ENCODE assay signal across 11 cellular contexts in genomic region chr5:62341783-62342475, GRCh38. TPM values are rescaled to one million over a fixed set of nuclear protein-coding genes. Genes with fewer than 3 reads are reported as not detected.
A peak's percentile ranks its signal among the peaks of the same experiment; 100 is the strongest.
DNase-seq lines count a peak whose midpoint lies in the region; ATAC-seq, FAIRE-seq and TF ChIP-seq lines count a peak whose summit lies in the region.
"Had no signal": no experiment of that assay in that cellular context is flagged by ENCODE, and none has a peak within 500 bp of the region (broad histone marks: within the 10 kb centered on the region; RNA-seq: fewer than 3 reads in every experiment).

No MANE protein-coding gene starts in this region.

- H3K36me3 ChIP-seq in prostate gland: no peaks in the 10 kb centered on the region

- intact Hi-C loops in prostate gland (cut with DNase I): no loop called here

- no peaks in the 10 kb centered on the region for H3K9me3 Mint-ChIP-seq in activated naive CD8-positive, alpha-beta T cell treated with anti-CD3 and anti-CD28 coated beads, Interleukin-2, amount 50 U/mL, for 24 hours

- H3K9me3 ChIP-seq in prostate gland: no peaks in the 10 kb centered on the region
- H3K9me3 ChIP-seq: stomach had no signal

- WGBS in prostate gland: 94% methylated on average over 4 of the region's 4 CpGs

- H3K27ac Mint-ChIP-seq in activated naive CD8-positive, alpha-beta T cell treated with anti-CD3 and anti-CD28 coated beads, Interleukin-2, amount 50 U/mL, for 24 hours: peak overlapping the region; percentile 77

- FAIRE-seq in GM12891 (lab: Jason Lieb, UNC): peak; percentile 59

- ATAC-seq in GM21367 (IDR thresholded peaks at IDR 0.05; ENCODE audit: unreplicated experiment) (peak; percentile 72), HG03175 (IDR thresholded peaks at IDR 0.05; ENCODE audit: unreplicated experiment) (peak; percentile 57)
- ATAC-seq in activated naive CD8-positive, alpha-beta T cell treated with anti-CD3 and anti-CD28 coated beads, Interleukin-2, amount 50 U/mL, for 24 hours: peak; percentile 52
- ATAC-seq: left cardiac atrium had no signal

- peaks cover 56% of the 10 kb centered on the region for H3K4me1 Mint-ChIP-seq in activated naive CD8-positive, alpha-beta T cell treated with anti-CD3 and anti-CD28 coated beads, Interleukin-2, amount 50 U/mL, for 24 hours

- peak overlapping the region; percentile 53 for H3K4me3 Mint-ChIP-seq in activated naive CD8-positive, alpha-beta T cell treated with anti-CD3 and anti-CD28 coated beads, Interleukin-2, amount 50 U/mL, for 24 hours

- peaks cover 31% of the 10 kb centered on the region for H3K36me3 Mint-ChIP-seq in activated naive CD8-positive, alpha-beta T cell treated with anti-CD3 and anti-CD28 coated beads, Interleukin-2, amount 50 U/mL, for 24 hours (ENCODE audit: low read depth)

- H3K27me3 Mint-ChIP-seq in activated naive CD8-positive, alpha-beta T cell treated with anti-CD3 and anti-CD28 coated beads, Interleukin-2, amount 50 U/mL, for 24 hours: no peaks in the 10 kb centered on the region

- H3K4me1 ChIP-seq in prostate gland (replicated peaks): no peaks in the 10 kb centered on the region

- TF ChIP-seq CTCF in prostate gland (IDR thresholded peaks at IDR 0.05): no peak

- H3K4me3 ChIP-seq in prostate gland: no peak overlapping the region
- H3K4me3 ChIP-seq: stomach had no signal

- DNase-seq in GM12891 (ENCODE audit: insufficient read length, low spot score) (no peak), NCI-H524 (lab: John Stamatoyannopoulos, UW) (no peak), prostate gland (ENCODE audit: low spot score) (no peak), globus pallidus (ENCODE audit: low spot score) (no peak), HUDEP-2 (lab: John Stamatoyannopoulos, UW; ENCODE audit: unreplicated experiment in 76 of 76) (no peak)
- no peak for DNase-seq in activated naive CD8-positive, alpha-beta T cell treated with anti-CD3 and anti-CD28 coated beads, Interleukin-2, amount 50 U/mL, for 24 hours
- DNase-seq: left cardiac atrium, stomach had no signal

- no peaks in the 10 kb centered on the region for H3K27me3 ChIP-seq in prostate gland (replicated peaks; ENCODE audit: insufficient read depth)
- H3K27me3 ChIP-seq: stomach had no signal

- TF ChIP-seq POLR2A in GM12891 (IDR thresholded peaks at IDR 0.05; ENCODE audit: low read depth, low read length) (no peak), prostate gland (IDR thresholded peaks at IDR 0.05) (no peak)

- no peak overlapping the region for H3K27ac ChIP-seq in prostate gland
- H3K27ac ChIP-seq: epithelial cell of prostate, stomach had no signal

TF ChIP-seq in GM12891, 5 proteins besides CTCF, POLR2A, EP300 and RAD21:
- no peak for TF ChIP-seq SPI1 (IDR thresholded peaks at IDR 0.05; ENCODE audit: low read depth, low read length)
- TF ChIP-seq PAX5 (IDR thresholded peaks at IDR 0.05; ENCODE audit: insufficient read depth, low read length, severe bottlenecking): no peak
- no peak for TF ChIP-seq POU2F2 (IDR thresholded peaks at IDR 0.05; ENCODE audit: low read depth, low read length)
- TF ChIP-seq TAF1 (IDR thresholded peaks at IDR 0.05; ENCODE audit: low read depth, low read length): no peak
- no peak for TF ChIP-seq POLR2AphosphoS5 (IDR thresholded peaks at IDR 0.05; ENCODE audit: low read depth, low read length)

RNA-seq across cellular contexts. Expression of gene KIF2A, which starts 35.9 kb away (rescaled TPM):
- 43.8 TPM for polyA plus RNA-seq in GM12891 (2012; ENCODE audit: low read depth, missing spikeins)
- total RNA-seq in prostate gland: 10 to 100 TPM; 20.3 to 43.4 TPM
